In genomic region chr22:39569066-39569465, GRCh38 we compare ENCODE assay signal across 34 cellular contexts. TPM values are rescaled to one million over a fixed set of nuclear protein-coding genes. Genes with fewer than 3 reads are reported as not detected.
"Had no signal": no experiment of that assay in that cellular context is flagged by ENCODE, and none has a peak within 500 bp of the region (broad histone marks: within the 10 kb centered on the region; RNA-seq: fewer than 3 reads in every experiment).

No MANE protein-coding gene starts in this region.

- H3K27me3 ChIP-seq: adrenal gland, body of pancreas, colonic mucosa had no signal

- H3K4me1 ChIP-seq: adrenal gland, body of pancreas, colonic mucosa, gastroesophageal sphincter had no signal

- H3K9me3 ChIP-seq: adrenal gland, body of pancreas, colonic mucosa, esophagus squamous epithelium, gastroesophageal sphincter had no signal

- H3K27ac ChIP-seq: body of pancreas, colonic mucosa, epithelial cell of prostate, esophagus squamous epithelium, gastroesophageal sphincter, WERI-Rb-1 had no signal

- DNase-seq: activated B cell treated with CpG ODN at 0.5 μM for 24 hours; activated CD4-positive, alpha-beta memory T cell treated with anti-CD3 and anti-CD28 coated beads for 36 hours; activated CD4-positive, alpha-beta T cell treated with anti-CD3 and anti-CD28 coated beads for 36 hours; activated CD4-positive, alpha-beta T cell treated with anti-CD3 and anti-CD28 coated beads, Interleukin-2, amount 10 ng/mL, durations not matched to agents 24 days and 14 days; activated CD8-positive, alpha-beta memory T cell treated with anti-CD3 and anti-CD28 coated beads, Interleukin-2, amount 10 ng/mL, durations not matched to agents 7 days and 5 days; activated CD8-positive, alpha-beta memory T cell treated with anti-CD3 and anti-CD28 coated beads, Interleukin-2, amount 50 U/mL, for 4 hours; activated CD8-positive, alpha-beta T cell treated with anti-CD3 and anti-CD28 coated beads, Interleukin-2, amount 10 ng/mL, durations not matched to agents 7 days and 5 days; activated effector memory CD4-positive, alpha-beta T cell treated with anti-CD3 and anti-CD28 coated beads, Interleukin-2, amount 50 U/mL, for 16 hours; activated naive CD4-positive, alpha-beta T cell treated with anti-CD3 and anti-CD28 coated beads for 36 hours; activated naive CD8-positive, alpha-beta T cell treated with anti-CD3 and anti-CD28 coated beads for 36 hours; activated naive CD8-positive, alpha-beta T cell treated with anti-CD3 and anti-CD28 coated beads, Interleukin-2, amount 50 U/mL, for 24 hours; activated T-cell treated with anti-CD3 and anti-CD28 coated beads, Interleukin-2, amount 50 U/mL, for 1 hour; activated T-cell treated with anti-CD3 and anti-CD28 coated beads, Interleukin-2, amount 50 U/mL, for 48 hours; amygdala; aorta; body of pancreas; caudate nucleus; colonic mucosa; effector CD8-positive, alpha-beta T cell; esophagus squamous epithelium; foreskin melanocyte; T-helper 1 cell; T-helper 17 cell; T1000; WERI-Rb-1 had no signal

- FAIRE-seq: endometrium, endothelial cell of umbilical vein had no signal

- ATAC-seq: activated CD4-positive, alpha-beta T cell treated with anti-CD3 and anti-CD28 coated beads for 36 hours; activated CD4-positive, CD25-positive, alpha-beta regulatory T cell treated with anti-CD3 and anti-CD28 coated beads, Interleukin-2, amount 50 U/mL, for 24 hours; activated CD8-positive, alpha-beta memory T cell treated with anti-CD3 and anti-CD28 coated beads, Interleukin-2, amount 10 ng/mL, durations not matched to agents 7 days and 5 days; activated CD8-positive, alpha-beta T cell treated with anti-CD3 and anti-CD28 coated beads, Interleukin-2, amount 10 ng/mL, durations not matched to agents 7 days and 5 days; activated naive CD8-positive, alpha-beta T cell treated with anti-CD3 and anti-CD28 coated beads, Interleukin-2, amount 50 U/mL, for 24 hours; body of pancreas; gastroesophageal sphincter; T-helper 17 cell had no signal

- H3K36me3 ChIP-seq: adrenal gland, colonic mucosa, esophagus squamous epithelium, gastroesophageal sphincter, WERI-Rb-1 had no signal

- H3K4me3 ChIP-seq: adrenal gland, body of pancreas, colonic mucosa, esophagus squamous epithelium, gastroesophageal sphincter had no signal

RNA-seq across cellular contexts. Expression of gene CACNA1I, which starts 1.5 kb away (rescaled TPM):
- total RNA-seq: activated B cell treated with CpG ODN at 0.5 μM for 24 hours, dermis microvascular lymphatic vessel endothelial cell, endothelial cell of umbilical vein, fibroblast of villous mesenchyme, glomerular endothelial cell had no signal
- polyA plus RNA-seq: aorta, endothelial cell of umbilical vein had no signal
